8 cellular contexts compared by ENCODE assay signal in the genomic region with DNA sequence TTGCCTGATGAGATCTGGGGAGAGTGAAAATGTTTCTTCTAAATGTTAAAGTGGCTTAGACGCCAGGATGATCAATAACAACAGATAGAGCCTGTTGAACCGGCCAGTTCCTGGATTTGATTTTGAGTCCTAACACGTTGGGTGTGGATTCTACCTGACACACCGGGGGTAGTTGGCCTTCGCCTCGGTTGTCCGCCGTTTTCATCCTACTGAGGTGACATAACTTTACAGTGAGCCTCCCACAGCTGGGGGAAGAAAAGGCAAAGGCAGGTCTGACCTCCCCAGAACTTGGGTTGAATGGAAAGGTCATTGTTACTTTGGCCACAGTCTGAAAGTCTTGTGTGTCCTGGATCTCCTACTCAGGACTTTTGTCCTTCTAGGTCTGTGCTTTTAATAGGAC. TPM values are rescaled to one million over a fixed set of nuclear protein-coding genes. Genes with fewer than 3 reads are reported as not detected.
DNase-seq lines count a peak whose midpoint lies in the region; ATAC-seq and TF ChIP-seq lines count a peak whose summit lies in the region.

No MANE protein-coding gene starts in this region.

- no peaks in the 10 kb centered on the region for H3K9me3 ChIP-seq in right cardiac atrium (ENCODE audit: control insufficient read depth, low read length)
- H3K9me3 ChIP-seq in skeletal muscle tissue (ENCODE audit: control insufficient read depth in 3 of 3, low read length in 3 of 3) = no peaks in the 10 kb centered on the region

- DNase-seq in H7 (no peak), activated B cell treated with CpG ODN at 0.5 μM for 24 hours (no peak), right cardiac atrium (no peak), UCSD-AML1 (lab: John Stamatoyannopoulos, UW; ENCODE audit: unreplicated experiment) (no peak), A172 (ENCODE audit: low spot score) (no peak)
- DNase-seq in activated CD4-positive, CD25-positive, alpha-beta regulatory T cell treated with anti-CD3 and anti-CD28 coated beads, Interleukin-2, amount 50 U/mL, for 72 hours = no peak

- peaks cover 41% of the 10 kb centered on the region for H3K36me3 Mint-ChIP-seq in activated B cell treated with CpG ODN at 0.5 μM for 24 hours (ENCODE audit: low read depth)

- no peak for TF ChIP-seq CTCF in activated B cell treated with CpG ODN at 0.5 μM for 24 hours (IDR thresholded peaks at IDR 0.05)

- H3K4me1 ChIP-seq in right cardiac atrium (ENCODE audit: control insufficient read depth, insufficient read depth, low read length) (no peaks in the 10 kb centered on the region), skeletal muscle tissue (ENCODE audit: control insufficient read depth in 3 of 3, insufficient read depth in 3 of 3, low read length in 3 of 3) (peaks cover 14 to 16% (median 16%) of the 10 kb centered on the region in 3 donors)

- ATAC-seq in activated B cell treated with CpG ODN at 0.5 μM for 24 hours (ENCODE audit: low read depth) = no peak
- ATAC-seq in right cardiac atrium = no peak
- ATAC-seq in GM21381 (IDR thresholded peaks at IDR 0.05; ENCODE audit: unreplicated experiment) = no peak

- CTCF ChIA-PET in activated B cell treated with CpG ODN at 0.5 μM for 24 hours (lab: Charles Lee) = interaction anchor here (2.5 kb wide), 1 partner anchor 12 kb away, joined by 9 read pairs; no protein-coding TSS in a partner anchor

- H3K36me3 ChIP-seq in H7 (replicated peaks; ENCODE audit: control insufficient read depth, insufficient read depth, low read length) = peaks cover 24% of the 10 kb centered on the region
- peaks cover 14 to 24% (median 18%) of the 10 kb centered on the region in 3 donors for H3K36me3 ChIP-seq in skeletal muscle tissue (ENCODE audit: control insufficient read depth in 3 of 3, insufficient read depth in 3 of 3, low read length in 3 of 3)

- POLR2A ChIA-PET in activated B cell treated with CpG ODN at 0.5 μM for 24 hours (lab: Charles Lee) = interaction anchor here (1.9 to 2.0 kb wide), 2 partner anchors 22 to 1508 kb away, joined by 5 to 8 read pairs; no protein-coding TSS in a partner anchor

- intact Hi-C loops in activated B cell treated with CpG ODN at 0.5 μM for 24 hours (cut with micrococcal nuclease) = no loop called here
- intact Hi-C loops in right cardiac atrium (cut with DNase I) = no loop called here

- H3K4me3 ChIP-seq in H7 (ENCODE audit: insufficient read depth, low read depth, low read length) (peak overlapping the region; percentile 99), right cardiac atrium (ENCODE audit: low read length) (peak overlapping the region; percentile 77), skeletal muscle tissue (ENCODE audit: low read length in 3 of 3) (peak overlapping the region; percentile 85 to 99 (median 98))

- no peaks in the 10 kb centered on the region for H3K9me3 Mint-ChIP-seq in activated B cell treated with CpG ODN at 0.5 μM for 24 hours

- peak overlapping the region; percentile 66 for H3K27ac Mint-ChIP-seq in activated B cell treated with CpG ODN at 0.5 μM for 24 hours

- H3K27me3 ChIP-seq in H7 (ENCODE audit: control insufficient read depth, insufficient read depth, low read length) = no peaks in the 10 kb centered on the region
- no peaks in the 10 kb centered on the region for H3K27me3 ChIP-seq in right cardiac atrium (ENCODE audit: control insufficient read depth, insufficient read depth)
- no peaks in the 10 kb centered on the region for H3K27me3 ChIP-seq in skeletal muscle tissue (ENCODE audit: control insufficient read depth in 3 of 3, insufficient read depth in 3 of 3, low read length in 3 of 3)

- peak overlapping the region; percentile 81 to 91 (median 81) for H3K9ac ChIP-seq in skeletal muscle tissue (ENCODE audit: low read depth in 1 of 3, low read length in 3 of 3)

- H3K4me3 Mint-ChIP-seq in activated B cell treated with CpG ODN at 0.5 μM for 24 hours = peak overlapping the region; percentile 92

- peaks cover 22% of the 10 kb centered on the region for H3K4me1 Mint-ChIP-seq in activated B cell treated with CpG ODN at 0.5 μM for 24 hours

- H3K27me3 Mint-ChIP-seq in activated B cell treated with CpG ODN at 0.5 μM for 24 hours = no peaks in the 10 kb centered on the region

- H3K27ac ChIP-seq in right cardiac atrium (ENCODE audit: low read length) (peak overlapping the region; percentile 15), skeletal muscle tissue (ENCODE audit: low read depth, low read length) (no peak overlapping the region)

- 54% methylated on average over 8 of the region's 8 CpGs for WGBS in right cardiac atrium

RNA-seq across cellular contexts. Expression of gene PGD, which starts 1.1 kb away (rescaled TPM):
- total RNA-seq in H7 (2014; rRNA removed; shearing (Covaris generic)) = 185 and 201 TPM in 2 replicates
- total RNA-seq in activated B cell treated with CpG ODN at 0.5 μM for 24 hours (108 and 112 TPM in 2 replicates), right cardiac atrium (10 to 100 TPM; 30.8 to 38.8 (median 36.2) TPM), skeletal muscle tissue (59.5 TPM)
- polyA plus RNA-seq in right cardiac atrium = 25.8 TPM
- 114 and 146 TPM in 2 replicates for total RNA-seq in A172 (2014; rRNA removed; shearing (Covaris generic))

RNA-seq across cellular contexts. Expression of gene CENPS, which starts 30.2 kb away (rescaled TPM):
- total RNA-seq in H7 (2014; rRNA removed; shearing (Covaris generic)) = 14.7 and 19.1 TPM in 2 replicates
- total RNA-seq in activated B cell treated with CpG ODN at 0.5 μM for 24 hours (9.2 and 15.2 TPM in 2 replicates), right cardiac atrium (1 to 10 TPM; 5.2 to 9.7 (median 7.7) TPM), skeletal muscle tissue (2.6 TPM)
- 9.2 TPM for polyA plus RNA-seq in right cardiac atrium
- 11.6 and 15.2 TPM in 2 replicates for total RNA-seq in A172 (2014; rRNA removed; shearing (Covaris generic))

RNA-seq across cellular contexts. Expression of gene CORT, which starts 49.8 kb away (rescaled TPM):
- 0.28 and 0.74 TPM in 2 replicates for total RNA-seq in H7 (2014; rRNA removed; shearing (Covaris generic))
- total RNA-seq in activated B cell treated with CpG ODN at 0.5 μM for 24 hours (0.22 and 0.49 TPM in 2 replicates), right cardiac atrium (under 1 TPM in 1 of 4 donors, not detected in 3; 0.35 TPM), skeletal muscle tissue (0.52 TPM)
- polyA plus RNA-seq in right cardiac atrium = 0.16 TPM
- total RNA-seq in A172 (2014; rRNA removed; shearing (Covaris generic)) = not detected in 2 replicates
